ENCODE assay signal across 22 cellular contexts in genomic region chr7:4246536-4246935, GRCh38.
"Had no signal": no experiment of that assay in that cellular context is flagged by ENCODE, and none has a peak within 500 bp of the region (broad histone marks: within the 10 kb centered on the region; RNA-seq: fewer than 3 reads in every experiment).

No MANE protein-coding gene starts in this region.

- DNase-seq: IMR-90, Karpas-422, KG1, MG63, NCI-H1092, NCI-H1105 treated with DMSO at 0.1 percent for 48 hours, NCI-H1417 treated with DMSO at 0.1 percent for 48 hours, NCI-H187, NCI-H2029, NCI-H2081 treated with DMSO at 0.1 percent for 48 hours, NCI-H2171, NCI-H226, NCI-H446, NCI-H510A, NCI-H524 treated with DMSO at 0.1 percent for 48 hours, NCI-H774, Right ventricle myocardium superior, RPMI8226, SIG-M5 had no signal

- H3K9me3 ChIP-seq: MG63 had no signal

- H3K4me1 ChIP-seq: SJSA1 had no signal

- H3K36me3 ChIP-seq: MG63 had no signal

- ATAC-seq: HepG2 had no signal

- H3K27ac ChIP-seq: SJSA1, SK-N-MC had no signal

- H3K27me3 ChIP-seq: MG63, SJSA1 had no signal

- H3K4me3 ChIP-seq: MG63, SJSA1, SK-N-MC had no signal
